Comparison of ENCODE assay signal across 8 cellular contexts in genomic region chr2:101883860-101884259, GRCh38.
DNase-seq lines count a peak whose midpoint lies in the region; ATAC-seq, FAIRE-seq and TF ChIP-seq lines count a peak whose summit lies in the region.

No MANE protein-coding gene starts in this region.

- in situ Hi-C loops in IMR-90 (cut with MboI; ENCODE audit: low sequenced_read_pairs) = loop anchor here (10.0 kb wide), 3 partner anchors 291 to 561 kb away; no protein-coding TSS in a partner anchor

- peak; percentile 70 for TF ChIP-seq CTCF in A549 (IDR thresholded peaks at IDR 0.05)
- TF ChIP-seq CTCF in GM12864 (IDR thresholded peaks at IDR 0.05; ENCODE audit: low read depth, low read length, missing control alignments) = peak; percentile 54
- TF ChIP-seq CTCF in IMR-90 (conservative IDR thresholded peaks at IDR 0.05; ENCODE audit: low read depth, low read length) = peak; percentile 65
- peak; percentile 57 for TF ChIP-seq CTCF in nephron progenitor cell (IDR thresholded peaks at IDR 0.05)

- no peak overlapping the region for H4K8ac ChIP-seq in IMR-90 (ENCODE audit: low read depth in 2 of 2, low read length in 2 of 2)

- no peak overlapping the region for H3K56ac ChIP-seq in IMR-90 (ENCODE audit: extremely low read depth, insufficient read depth, low read length)

- no peak overlapping the region for H2BK5ac ChIP-seq in IMR-90 (ENCODE audit: low read depth, low read length, poor library complexity, severe bottlenecking)

- TF ChIP-seq RAD21 in A549 (conservative IDR thresholded peaks at IDR 0.05 in 1 of 2, IDR thresholded peaks at IDR 0.05 in 1 of 2) = peak; percentile 66 to 67
- TF ChIP-seq RAD21 in IMR-90 (IDR thresholded peaks at IDR 0.05; ENCODE audit: low read length) = peak; percentile 57

- H3K4me3 ChIP-seq in A549 = no peak overlapping the region
- no peak overlapping the region for H3K4me3 ChIP-seq in GM12864 (ENCODE audit: low read depth, low read length)
- H3K4me3 ChIP-seq in IMR-90 (ENCODE audit: insufficient read depth, low read depth, low read length) = no peak overlapping the region

- dilution Hi-C loops in IMR-90 (cut with HindIII; ENCODE audit: low sequenced_read_pairs, unreplicated experiment) = no loop called here

- no peak overlapping the region for H2AK5ac ChIP-seq in IMR-90 (ENCODE audit: low read depth, low read length)

- H3K9me3 Mint-ChIP-seq in T-helper 2 cell treated with Interferon-gamma antibody and Interleukin-4, amounts not matched to agents 5 μg/mL and 100 μg/mL, for 36 hours = no peaks in the 10 kb centered on the region
- no peaks in the 10 kb centered on the region for H3K9me3 Mint-ChIP-seq in nephron progenitor cell

- intact Hi-C loops in IMR-90 (cut with micrococcal nuclease) (loop anchor here (2.0 to 10.0 kb wide), 5 partner anchors 101 to 559 kb away; partner anchors contain the start of gene IL18R1), head of caudate nucleus (cut with DNase I) (no loop called here)

- H3K4me1 ChIP-seq in A549 (no peaks in the 10 kb centered on the region), IMR-90 (ENCODE audit: control insufficient read depth, insufficient read depth, low read length) (0 out of 2 replicates have a peak, but pooled peaks cover 3% of the 10 kb centered on the region)

- no peak overlapping the region for H3K18ac ChIP-seq in IMR-90 (ENCODE audit: low read depth, low read length)

- H3K36me3 Mint-ChIP-seq in T-helper 2 cell treated with Interferon-gamma antibody and Interleukin-4, amounts not matched to agents 5 μg/mL and 100 μg/mL, for 36 hours (ENCODE audit: low read depth) = peaks cover 68% of the 10 kb centered on the region
- peaks cover 86% of the 10 kb centered on the region for H3K36me3 Mint-ChIP-seq in nephron progenitor cell (ENCODE audit: low read depth)

- no peak overlapping the region for H2AFZ ChIP-seq in IMR-90 (replicated peaks; ENCODE audit: low read length, poor library complexity)

- H3K27ac Mint-ChIP-seq in T-helper 2 cell treated with Interferon-gamma antibody and Interleukin-4, amounts not matched to agents 5 μg/mL and 100 μg/mL, for 36 hours = no peak overlapping the region
- no peak overlapping the region for H3K27ac Mint-ChIP-seq in nephron progenitor cell

- no peak overlapping the region for H3K23ac ChIP-seq in IMR-90 (ENCODE audit: low read depth, low read length)

- ATAC-seq in A549 (peak; percentile 50 to 87; a peak in 4 of 6 replicates), IMR-90 (ENCODE audit: low read depth) (peak; percentile 80), HG03520 (IDR thresholded peaks at IDR 0.05; ENCODE audit: unreplicated experiment) (no peak)

- H3K9me3 ChIP-seq in A549 (no peaks in the 10 kb centered on the region), IMR-90 (ENCODE audit: control insufficient read depth, insufficient read depth, low read length) (no peaks in the 10 kb centered on the region)

- no peaks in the 10 kb centered on the region for H3K27me3 Mint-ChIP-seq in T-helper 2 cell treated with Interferon-gamma antibody and Interleukin-4, amounts not matched to agents 5 μg/mL and 100 μg/mL, for 36 hours (ENCODE audit: low read depth)
- H3K27me3 Mint-ChIP-seq in nephron progenitor cell (ENCODE audit: low read depth, poor library complexity) = no peaks in the 10 kb centered on the region

- BruUV-seq in IMR-90 (replicated peaks; lab: Mats Ljungman, UMichigan) = no TSS peak

- no peak overlapping the region for H2BK15ac ChIP-seq in IMR-90 (ENCODE audit: low read depth, low read length)

- H4K91ac ChIP-seq in IMR-90 (ENCODE audit: insufficient read depth, low read depth, low read length) = no peak overlapping the region

- H2AK9ac ChIP-seq in IMR-90 (replicated peaks; ENCODE audit: low read depth, low read length, poor library complexity) = no peak overlapping the region

- H3K27ac ChIP-seq in A549 (no peak overlapping the region), IMR-90 (ENCODE audit: insufficient read depth, low read length) (no peak overlapping the region), epithelial cell of prostate (no peak overlapping the region)

- H3K27me3 ChIP-seq in IMR-90 (ENCODE audit: control insufficient read depth, insufficient read depth, low read length) = no peaks in the 10 kb centered on the region

- no peaks in the 10 kb centered on the region for H3K9me1 ChIP-seq in IMR-90 (ENCODE audit: insufficient read depth, low read length)

- CTCF ChIA-PET in A549 (lab: Yijun Ruan, JAX) (interaction anchor here (0.6 to 3.2 kb wide), 33 partner anchors 10 to 721 kb away, joined by 3 to 37 read pairs (median 3); partner anchors contain the start of genes IL18R1 and IL18RAP), IMR-90 (lab: Yijun Ruan, JAX) (interaction anchor here (0.5 to 2.1 kb wide), 18 partner anchors 9 to 573 kb away, joined by 3 to 10 read pairs (median 4); no protein-coding TSS in a partner anchor)

- H3K4me2 ChIP-seq in A549 = no peak overlapping the region
- H3K4me2 ChIP-seq in IMR-90 (ENCODE audit: low read depth, low read length) = no peak overlapping the region

- no peak overlapping the region for H3K4me3 Mint-ChIP-seq in T-helper 2 cell treated with Interferon-gamma antibody and Interleukin-4, amounts not matched to agents 5 μg/mL and 100 μg/mL, for 36 hours
- H3K4me3 Mint-ChIP-seq in nephron progenitor cell = no peak overlapping the region

- TF ChIP-seq EP300 in A549 (IDR thresholded peaks at IDR 0.05) = no peak

- no peak for FAIRE-seq in A549 (lab: Jason Lieb, UNC)

- no peaks in the 10 kb centered on the region for H4K20me1 ChIP-seq in IMR-90 (ENCODE audit: insufficient read depth, low read length)

- no peak overlapping the region for H4K5ac ChIP-seq in IMR-90 (ENCODE audit: low read depth, low read length)

- TF ChIP-seq POLR2A in A549 (IDR thresholded peaks at IDR 0.05; ENCODE audit: low read length) (no peak), IMR-90 (IDR thresholded peaks at IDR 0.05; ENCODE audit: low read depth, low read length) (no peak)

- H3K14ac ChIP-seq in IMR-90 (replicated peaks; ENCODE audit: low read depth, low read length) = no peak overlapping the region

- peaks cover 4% of the 10 kb centered on the region for H3K4me1 Mint-ChIP-seq in T-helper 2 cell treated with Interferon-gamma antibody and Interleukin-4, amounts not matched to agents 5 μg/mL and 100 μg/mL, for 36 hours (ENCODE audit: low read depth)
- no peaks in the 10 kb centered on the region for H3K4me1 Mint-ChIP-seq in nephron progenitor cell

- 11% methylated on average over 3 of the region's 3 CpGs for WGBS in A549 (ENCODE audit: missing lambda C conversion rate)
- no CpG with 5 or more reads among the region's 3 CpGs for WGBS in IMR-90 (ENCODE audit: extremely low coverage in 2 of 2, insufficient read length in 1 of 2), 2 experiments

- no peak overlapping the region for H3K4ac ChIP-seq in IMR-90 (ENCODE audit: low read depth, low read length)

- peaks cover 23 to 48% of the 10 kb centered on the region in 2 experiments for H3K79me1 ChIP-seq in IMR-90 (ENCODE audit: low read depth in 1 of 2, low read length in 2 of 2)

- no peak overlapping the region for H2BK20ac ChIP-seq in IMR-90 (ENCODE audit: low read depth, low read length)

- no peak overlapping the region for H3K9ac ChIP-seq in IMR-90 (ENCODE audit: low read depth, low read length)

- no peak overlapping the region for H2BK120ac ChIP-seq in IMR-90 (ENCODE audit: low read depth, low read length)

- DNase-seq in A549 (ENCODE audit: low read depth in 1 of 2, low spot score in 1 of 2) = peak; percentile 31 to 51
- no peak for DNase-seq in GM12864 (ENCODE audit: low read depth)
- peak; percentile 59 for DNase-seq in IMR-90
- DNase-seq in T-helper 2 cell treated with Interferon-gamma antibody and Interleukin-4, amounts not matched to agents 5 μg/mL and 100 μg/mL, for 36 hours (ENCODE audit: low spot score) = peak; percentile 21
- DNase-seq in epithelial cell of prostate (ENCODE audit: low read depth, low spot score) = peak; percentile 22
- no peak for DNase-seq in nephron progenitor cell
- DNase-seq in head of caudate nucleus = no peak

- H3K36me3 ChIP-seq in IMR-90 (ENCODE audit: control insufficient read depth, insufficient read depth, low read length) = peaks cover 20% of the 10 kb centered on the region

- POLR2A ChIA-PET in A549 (lab: Yijun Ruan, JAX) = no interaction called here
- POLR2A ChIA-PET in IMR-90 (lab: Charles Lee; ENCODE audit: unreplicated experiment) = no interaction called here

TF ChIP-seq in A549, 52 proteins besides CTCF, POLR2A, EP300 and RAD21:
- no peak for TF ChIP-seq RFX5 (IDR thresholded peaks at IDR 0.05)
- no peak for TF ChIP-seq NR3C1 (IDR thresholded peaks at IDR 0.05)
- peak; percentile 73 for TF ChIP-seq SMC3 (IDR thresholded peaks at IDR 0.05)
- TF ChIP-seq JUN (IDR thresholded peaks at IDR 0.05) = no peak
- no peak for TF ChIP-seq KDM5A (IDR thresholded peaks at IDR 0.05)
- no peak for TF ChIP-seq MAFK (IDR thresholded peaks at IDR 0.05; ENCODE audit: partially characterized antibody)
TF ChIP-seq in A549: peak in this region for 1.

TF ChIP-seq in IMR-90, 13 proteins besides CTCF, POLR2A, EP300 and RAD21:
- no peak for TF ChIP-seq RFX5 (IDR thresholded peaks at IDR 0.05; ENCODE audit: low read depth, low read length)
- peak; percentile 65 for TF ChIP-seq SMC3 (IDR thresholded peaks at IDR 0.05; ENCODE audit: low read depth, low read length)
- no peak for TF ChIP-seq ELK1 (IDR thresholded peaks at IDR 0.05; ENCODE audit: borderline replicate concordance, low read depth, low read length)

Comparison
In these comparisons a context has a peak if more than half of its experiments do, and no peak if none do; other contexts are left out.
1. DNase-seq: peak in A549 (2 of 2), IMR-90 (single experiment), T-helper 2 cell treated with Interferon-gamma antibody and Interleukin-4, amounts not matched to agents 5 μg/mL and 100 μg/mL, for 36 hours (single experiment) and epithelial cell of prostate (single experiment); none in GM12864 (single experiment), nephron progenitor cell (single experiment) and head of caudate nucleus (0 of 42).
2. Peak in every context shown above with its lines, with median percentiles within 50 percentile points of each other: CTCF ChIP-seq.